17 cellular contexts compared by ENCODE assay signal in genomic region chr3:183490211-183490601, GRCh38.
A peak's percentile ranks its signal among the peaks of the same experiment; 100 is the strongest.
DNase-seq lines count a peak whose midpoint lies in the region; ATAC-seq and TF ChIP-seq lines count a peak whose summit lies in the region.
"Had no signal": no experiment of that assay in that cellular context is flagged by ENCODE, and none has a peak within 500 bp of the region (broad histone marks: within the 10 kb centered on the region; RNA-seq: fewer than 3 reads in every experiment).

No MANE protein-coding gene starts in this region.

- TF ChIP-seq CTCF in RWPE2 (IDR thresholded peaks at IDR 0.05; ENCODE audit: poor library complexity, severe bottlenecking) (no peak), foreskin keratinocyte (conservative IDR thresholded peaks at IDR 0.05) (no peak), WTC11 (IDR thresholded peaks at IDR 0.05) (no peak)

- no peak for ATAC-seq in activated CD4-positive, alpha-beta T cell treated with anti-CD3 and anti-CD28 coated beads for 36 hours
- ATAC-seq in RWPE2 (ENCODE audit: low read depth), result no peak
- ATAC-seq in foreskin keratinocyte, result peak; percentile 18
- ATAC-seq in WTC11, result no peak
- ATAC-seq in HG03520 (IDR thresholded peaks at IDR 0.05; ENCODE audit: unreplicated experiment), result no peak
- ATAC-seq: activated T-helper 17 cell treated with anti-CD3 and anti-CD28 coated beads, Interleukin-2, amount 50 U/mL, for 72 hours; left cardiac atrium had no signal

- CTCF ChIA-PET in activated CD4-positive, alpha-beta T cell treated with anti-CD3 and anti-CD28 coated beads for 36 hours (lab: Charles Lee), result interaction anchor here (1.1 to 1.3 kb wide), 2 partner anchors 11 to 15 kb away, joined by 3 to 6 read pairs; no protein-coding TSS in a partner anchor
- CTCF ChIA-PET in WTC11 (lab: Charles Lee), result interaction anchor here (1.0 to 4.6 kb wide), 3 partner anchors 10 to 277 kb away, joined by 3 to 28 read pairs (median 4); no protein-coding TSS in a partner anchor

- no peaks in the 10 kb centered on the region for H3K9me3 ChIP-seq in RWPE2 (ENCODE audit: severe bottlenecking)
- H3K9me3 ChIP-seq: SK-N-SH had no signal

- peaks cover 45% of the 10 kb centered on the region for H3K36me3 Mint-ChIP-seq in activated CD4-positive, alpha-beta T cell treated with anti-CD3 and anti-CD28 coated beads for 36 hours (ENCODE audit: low read depth)
- no peaks in the 10 kb centered on the region for H3K36me3 Mint-ChIP-seq in WTC11

- H3K9me3 Mint-ChIP-seq in activated CD4-positive, alpha-beta T cell treated with anti-CD3 and anti-CD28 coated beads for 36 hours (ENCODE audit: low read depth), result no peaks in the 10 kb centered on the region
- H3K9me3 Mint-ChIP-seq in WTC11, result no peaks in the 10 kb centered on the region
- H3K9me3 Mint-ChIP-seq: activated T-helper 17 cell treated with anti-CD3 and anti-CD28 coated beads, Interleukin-2, amount 50 U/mL, for 72 hours had no signal

- POLR2A ChIA-PET in activated CD4-positive, alpha-beta T cell treated with anti-CD3 and anti-CD28 coated beads for 36 hours (lab: Charles Lee), result no interaction called here
- POLR2A ChIA-PET in WTC11 (lab: Charles Lee), result interaction anchor here (2.1 kb wide), 1 partner anchor 146 kb away, joined by 5 read pairs; the partner anchor contains the start of gene KLHL24

- intact Hi-C loops in activated CD4-positive, alpha-beta T cell treated with anti-CD3 and anti-CD28 coated beads for 36 hours (cut with DNase I, micrococcal nuclease), result no loop called here

- H3K4me3 Mint-ChIP-seq in activated CD4-positive, alpha-beta T cell treated with anti-CD3 and anti-CD28 coated beads for 36 hours, result no peak overlapping the region
- no peak overlapping the region for H3K4me3 Mint-ChIP-seq in WTC11
- H3K4me3 Mint-ChIP-seq: activated T-helper 17 cell treated with anti-CD3 and anti-CD28 coated beads, Interleukin-2, amount 50 U/mL, for 72 hours had no signal

- H3K27ac ChIP-seq in RWPE2 (ENCODE audit: poor library complexity, severe bottlenecking), result peak overlapping the region; percentile 24
- peak overlapping the region; percentile 15 for H3K27ac ChIP-seq in foreskin keratinocyte

- H3K27me3 Mint-ChIP-seq in activated CD4-positive, alpha-beta T cell treated with anti-CD3 and anti-CD28 coated beads for 36 hours, result no peaks in the 10 kb centered on the region
- H3K27me3 Mint-ChIP-seq in WTC11 (ENCODE audit: low read depth), result peaks cover 4% of the 10 kb centered on the region
- H3K27me3 Mint-ChIP-seq: activated T-helper 17 cell treated with anti-CD3 and anti-CD28 coated beads, Interleukin-2, amount 50 U/mL, for 72 hours had no signal

- no peak for DNase-seq in activated CD4-positive, alpha-beta T cell treated with anti-CD3 and anti-CD28 coated beads for 36 hours
- no peak for DNase-seq in activated CD4-positive, alpha-beta T cell treated with anti-CD3 and anti-CD28 coated beads, Interleukin-2, amount 50 U/mL, for 1 hour
- DNase-seq in RWPE2 (ENCODE audit: low spot score), result no peak
- no peak for DNase-seq in foreskin keratinocyte
- DNase-seq in stimulated activated CD8-positive, alpha-beta memory T cell treated with anti-CD3 and anti-CD28 coated beads, Interleukin-4, amount 100 ng/mL, for 48 hours, result peak; percentile 18
- DNase-seq in WTC11 (ENCODE audit: low spot score), result no peak
- no peak for DNase-seq in 8988T
- DNase-seq: activated CD4-positive, alpha-beta T cell treated with anti-CD3 and anti-CD28 coated beads, Interleukin-2, amount 50 U/mL, for 4 hours; cortex of kidney; hippocampal formation; left cardiac atrium; NCI-H1048; NCI-H446; SK-N-SH; stimulated activated CD4-positive, alpha-beta T cell treated with anti-CD3 and anti-CD28 coated beads, Interleukin-1b, Interleukin-23, amount 100 ng/mL, for 48 hours had no signal

- no peak overlapping the region for H3K4me3 ChIP-seq in RWPE2 (ENCODE audit: severe bottlenecking)

- H3K27me3 ChIP-seq in RWPE2 (ENCODE audit: insufficient read depth, poor library complexity, severe bottlenecking), result no peaks in the 10 kb centered on the region
- no peaks in the 10 kb centered on the region for H3K27me3 ChIP-seq in foreskin keratinocyte

- H3K27ac Mint-ChIP-seq in activated CD4-positive, alpha-beta T cell treated with anti-CD3 and anti-CD28 coated beads for 36 hours, result peak overlapping the region; percentile 19
- H3K27ac Mint-ChIP-seq in WTC11, result no peak overlapping the region
- H3K27ac Mint-ChIP-seq: activated T-helper 17 cell treated with anti-CD3 and anti-CD28 coated beads, Interleukin-2, amount 50 U/mL, for 72 hours had no signal

- H3K4me1 ChIP-seq in RWPE2 (ENCODE audit: insufficient read depth, poor library complexity, severe bottlenecking), result peaks cover 14% of the 10 kb centered on the region
- H3K4me1 ChIP-seq in foreskin keratinocyte, result peaks cover 8% of the 10 kb centered on the region

- H3K36me3 ChIP-seq in RWPE2 (ENCODE audit: low read depth), result no peaks in the 10 kb centered on the region

- peaks cover 6% of the 10 kb centered on the region for H3K4me1 Mint-ChIP-seq in activated CD4-positive, alpha-beta T cell treated with anti-CD3 and anti-CD28 coated beads for 36 hours
- peaks cover 64% of the 10 kb centered on the region for H3K4me1 Mint-ChIP-seq in WTC11

TF ChIP-seq in WTC11, 78 proteins besides CTCF, POLR2A, EP300 and RAD21 (continues in another document):
- no peak for TF ChIP-seq E2F5 (CRISPR knock-in tag; IDR thresholded peaks at IDR 0.05)
- no peak for TF ChIP-seq MXD4 (CRISPR knock-in tag; IDR thresholded peaks at IDR 0.05; ENCODE audit: borderline replicate concordance)
- TF ChIP-seq ZNF396 (CRISPR knock-in tag; IDR thresholded peaks at IDR 0.05; ENCODE audit: borderline replicate concordance), result no peak
- TF ChIP-seq IRF2 (CRISPR knock-in tag; IDR thresholded peaks at IDR 0.05; ENCODE audit: borderline replicate concordance, low read depth), result no peak
- no peak for TF ChIP-seq TP53 (CRISPR knock-in tag; IDR thresholded peaks at IDR 0.05)
- TF ChIP-seq EMX1 (CRISPR knock-in tag; IDR thresholded peaks at IDR 0.05), result no peak
- TF ChIP-seq JUN (CRISPR knock-in tag; IDR thresholded peaks at IDR 0.05), result no peak
- TF ChIP-seq STAT6 (CRISPR knock-in tag; conservative IDR thresholded peaks at IDR 0.05; ENCODE audit: low read depth), result no peak
- TF ChIP-seq IRF1 (CRISPR knock-in tag; IDR thresholded peaks at IDR 0.05), result no peak
- TF ChIP-seq ESRRA (CRISPR knock-in tag; IDR thresholded peaks at IDR 0.05; ENCODE audit: borderline replicate concordance), result no peak
- no peak for TF ChIP-seq CREM (CRISPR knock-in tag; IDR thresholded peaks at IDR 0.05)
- no peak for TF ChIP-seq FOXK1 (CRISPR knock-in tag; IDR thresholded peaks at IDR 0.05)
- TF ChIP-seq HMGXB4 (CRISPR knock-in tag; IDR thresholded peaks at IDR 0.05), result no peak
